Comparison of ENCODE assay signal across 21 cellular contexts in the genomic region with DNA sequence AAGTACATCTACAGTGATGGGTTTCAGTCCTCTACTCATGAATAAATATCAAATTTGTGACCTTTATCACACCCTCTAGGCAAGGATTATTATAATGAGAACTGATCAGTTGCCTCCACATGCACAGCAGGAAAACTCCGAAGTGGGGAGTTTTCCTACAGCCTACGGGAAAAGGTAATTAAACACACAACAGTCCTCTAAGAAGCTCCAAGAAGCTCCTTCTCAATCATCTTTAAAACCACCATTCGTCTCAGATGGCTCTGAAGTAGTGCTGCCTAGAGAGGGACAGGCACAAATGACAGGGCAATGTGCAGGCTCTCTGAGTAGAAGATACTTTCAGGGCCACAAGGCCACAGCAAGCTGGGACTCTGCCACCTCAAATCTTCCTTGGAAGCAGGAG. TPM values are rescaled to one million over a fixed set of nuclear protein-coding genes. Genes with fewer than 3 reads are reported as not detected.
A peak's percentile ranks its signal among the peaks of the same experiment; 100 is the strongest.
DNase-seq lines count a peak whose midpoint lies in the region; ATAC-seq and TF ChIP-seq lines count a peak whose summit lies in the region.
"Had no signal": no experiment of that assay in that cellular context is flagged by ENCODE, and none has a peak within 500 bp of the region (broad histone marks: within the 10 kb centered on the region; RNA-seq: fewer than 3 reads in every experiment).

No MANE protein-coding gene starts in this region.

- H3K9me3 ChIP-seq in Panc1 (ENCODE audit: control insufficient read depth, insufficient read depth, low read depth, low read length) (no peaks in the 10 kb centered on the region), fibroblast of lung (ENCODE audit: control insufficient read depth, insufficient read depth, low read depth, low read length) (no peaks in the 10 kb centered on the region), testis (no peaks in the 10 kb centered on the region)
- H3K9me3 ChIP-seq: gastroesophageal sphincter had no signal

- in situ Hi-C loops in Panc1 (cut with HindIII; ENCODE audit: low pct_unique_long_range_greater_than_20kb, low sequenced_read_pairs), result no loop called here

- H3K79me2 ChIP-seq in fibroblast of lung (ENCODE audit: control insufficient read depth, insufficient read depth, low read length), result peaks cover 39% of the 10 kb centered on the region

- peaks cover 77% of the 10 kb centered on the region for H3K4me1 ChIP-seq in Panc1 (ENCODE audit: control insufficient read depth, insufficient read depth, low read length)
- H3K4me1 ChIP-seq in fibroblast of lung (ENCODE audit: control insufficient read depth, extremely low read depth, insufficient read depth, low read length), result peaks cover 43% of the 10 kb centered on the region
- peaks cover 10% of the 10 kb centered on the region for H3K4me1 ChIP-seq in testis

- no TSS peak for BruUV-seq in Panc1 (replicated peaks; lab: Mats Ljungman, UMichigan)

- DNase-seq in activated naive CD4-positive, alpha-beta T cell treated with anti-CD3 and anti-CD28 coated beads for 36 hours, result no peak
- no peak for DNase-seq in activated naive CD4-positive, alpha-beta T cell treated with anti-CD3 and anti-CD28 coated beads, Interleukin-2, amount 50 U/mL, for 16 hours
- DNase-seq in Panc1 (ENCODE audit: low read depth, low spot score) (no peak), fibroblast of lung (ENCODE audit: low read depth in 2 of 2) (no peak), testis (peak; percentile 29), NCI-H146 treated with DMSO at 0.1 percent for 48 hours (lab: John Stamatoyannopoulos, UW; ENCODE audit: unreplicated experiment) (no peak), NCI-H1105 treated with DMSO at 0.1 percent for 48 hours (lab: John Stamatoyannopoulos, UW) (no peak)
- DNase-seq: activated CD4-positive, alpha-beta T cell treated with anti-CD3 and anti-CD28 coated beads, Interleukin-2, amount 10 ng/mL, durations not matched to agents 7 days and 5 days; activated CD8-positive, alpha-beta memory T cell treated with anti-CD3 and anti-CD28 coated beads, Interleukin-2, amount 50 U/mL, for 48 hours; activated naive CD4-positive, alpha-beta T cell treated with Interleukin-2 at 50 U/mL for 16 hours; aorta; NCI-H1930; NCI-H345 had no signal

- H3K27ac ChIP-seq in Panc1 (ENCODE audit: low read length), result peak overlapping the region; percentile 80
- H3K27ac ChIP-seq in fibroblast of lung (ENCODE audit: insufficient read depth, low read length), result peak overlapping the region; percentile 8
- no peak overlapping the region for H3K27ac ChIP-seq in testis
- H3K27ac ChIP-seq: C4-2B, gastroesophageal sphincter, skin epidermis had no signal

- no peaks in the 10 kb centered on the region for H4K20me1 ChIP-seq in fibroblast of lung (ENCODE audit: control insufficient read depth, extremely low read depth, insufficient read depth, low read length)

- TF ChIP-seq POLR2A in testis (IDR thresholded peaks at IDR 0.05), result no peak

- intact Hi-C loops in activated naive CD4-positive, alpha-beta T cell treated with anti-CD3 and anti-CD28 coated beads for 36 hours (cut with micrococcal nuclease), result loop anchor here (5.0 kb wide), 1 partner anchor 707 kb away; a partner anchor contains a TSS
- intact Hi-C loops in Panc1 (cut with micrococcal nuclease; ENCODE audit: unreplicated experiment), result loop anchor here (5.0 kb wide), 1 partner anchor 53 kb away; no protein-coding TSS in a partner anchor
- intact Hi-C loops in testis (cut with DNase I; ENCODE audit: low total_unique reads), result no loop called here

- H3K4me3 Mint-ChIP-seq in activated naive CD4-positive, alpha-beta T cell treated with anti-CD3 and anti-CD28 coated beads for 36 hours, result no peak overlapping the region
- H3K4me3 Mint-ChIP-seq: activated CD4-positive, alpha-beta T cell treated with anti-CD3 and anti-CD28 coated beads, Interleukin-2, amount 10 ng/mL, durations not matched to agents 7 days and 5 days; central memory CD8-positive, alpha-beta T cell; natural killer cell treated with Interleukin-12 subunit alpha and Interleukin-12 subunit beta and Interleukin-15 and Interleukin-18, amount 100 ng/mL, for 72 hours; T-helper 1 cell treated with Interleukin-12 subunit alpha and Interleukin-12 subunit beta and Interleukin-4 antibody, amounts not matched to agents 30 μg/mL and 1 μg/mL, for 36 hours had no signal

- 42 to 51% methylated on average over 3 of the region's 3 CpGs for WGBS in testis, 2 donors

- TF ChIP-seq CTCF in Panc1 (IDR thresholded peaks at IDR 0.05), result no peak
- no peak for TF ChIP-seq CTCF in fibroblast of lung (conservative IDR thresholded peaks at IDR 0.05 in 1 of 2, IDR thresholded peaks at IDR 0.05 in 1 of 2; ENCODE audit: low read depth in 1 of 2, low read length in 2 of 2)
- TF ChIP-seq CTCF in testis (IDR thresholded peaks at IDR 0.05), result no peak

- CTCF ChIA-PET in activated naive CD4-positive, alpha-beta T cell treated with anti-CD3 and anti-CD28 coated beads for 36 hours (lab: Charles Lee), result no interaction called here
- CTCF ChIA-PET in Panc1 (lab: Charles Lee), result interaction anchor here (0.6 kb wide), 1 partner anchor 901 kb away, joined by 4 read pairs; no protein-coding TSS in a partner anchor

- H3K27me3 Mint-ChIP-seq in activated naive CD4-positive, alpha-beta T cell treated with anti-CD3 and anti-CD28 coated beads for 36 hours (ENCODE audit: low read depth), result peaks cover 7% of the 10 kb centered on the region
- H3K27me3 Mint-ChIP-seq: central memory CD8-positive, alpha-beta T cell had no signal

- no peak overlapping the region for H3K9ac ChIP-seq in fibroblast of lung (ENCODE audit: insufficient read depth, low read length)

- H3K9me3 Mint-ChIP-seq in activated naive CD4-positive, alpha-beta T cell treated with anti-CD3 and anti-CD28 coated beads for 36 hours, result no peaks in the 10 kb centered on the region
- H3K9me3 Mint-ChIP-seq: activated CD4-positive, alpha-beta T cell treated with anti-CD3 and anti-CD28 coated beads, Interleukin-2, amount 10 ng/mL, durations not matched to agents 7 days and 5 days; central memory CD8-positive, alpha-beta T cell; natural killer cell treated with Interleukin-12 subunit alpha and Interleukin-12 subunit beta and Interleukin-15 and Interleukin-18, amount 100 ng/mL, for 72 hours; T-helper 1 cell treated with Interleukin-12 subunit alpha and Interleukin-12 subunit beta and Interleukin-4 antibody, amounts not matched to agents 30 μg/mL and 1 μg/mL, for 36 hours had no signal

- H3K36me3 ChIP-seq in Panc1 (ENCODE audit: control insufficient read depth, insufficient read depth, low read length) (no peaks in the 10 kb centered on the region), fibroblast of lung (ENCODE audit: control insufficient read depth, insufficient read depth, low read length) (no peaks in the 10 kb centered on the region), testis (ENCODE audit: low read depth, missing control alignments) (no peaks in the 10 kb centered on the region)
- H3K36me3 ChIP-seq: gastroesophageal sphincter had no signal

- H3K4me1 Mint-ChIP-seq in activated naive CD4-positive, alpha-beta T cell treated with anti-CD3 and anti-CD28 coated beads for 36 hours (ENCODE audit: low read depth), result peaks cover 47% of the 10 kb centered on the region
- H3K4me1 Mint-ChIP-seq: central memory CD8-positive, alpha-beta T cell had no signal

- POLR2A ChIA-PET in Panc1 (lab: Charles Lee), result interaction anchor here (1.1 kb wide), 1 partner anchor 33 kb away, joined by 3 read pairs; no protein-coding TSS in a partner anchor

- no peak overlapping the region for H3K4me3 ChIP-seq in Panc1 (ENCODE audit: low read depth in 2 of 2, low read length in 2 of 2)
- no peak overlapping the region for H3K4me3 ChIP-seq in fibroblast of lung (replicated peaks in 1 of 4; ENCODE audit: control extremely low read depth in 1 of 4, insufficient read depth in 1 of 4, low read depth in 3 of 4, low read length in 4 of 4)
- no peak overlapping the region for H3K4me3 ChIP-seq in testis
- H3K4me3 ChIP-seq: gastroesophageal sphincter, K562, skin epidermis had no signal

- peak overlapping the region; percentile 39 for H3K27ac Mint-ChIP-seq in activated naive CD4-positive, alpha-beta T cell treated with anti-CD3 and anti-CD28 coated beads for 36 hours
- H3K27ac Mint-ChIP-seq: activated CD4-positive, alpha-beta T cell treated with anti-CD3 and anti-CD28 coated beads, Interleukin-2, amount 10 ng/mL, durations not matched to agents 7 days and 5 days; natural killer cell treated with Interleukin-12 subunit alpha and Interleukin-12 subunit beta and Interleukin-15 and Interleukin-18, amount 100 ng/mL, for 72 hours had no signal

- ATAC-seq in Panc1, result no peak
- no peak for ATAC-seq in HG02938 (IDR thresholded peaks at IDR 0.05; ENCODE audit: unreplicated experiment)
- ATAC-seq: gastroesophageal sphincter; K562; natural killer cell treated with Interleukin-12 subunit alpha and Interleukin-12 subunit beta and Interleukin-15 and Interleukin-18, amount 100 ng/mL, for 72 hours had no signal

- H3K4me2 ChIP-seq in fibroblast of lung (ENCODE audit: extremely low read depth, insufficient read depth, low read length), result no peak overlapping the region

- H2AFZ ChIP-seq in fibroblast of lung (ENCODE audit: low read length), result no peak overlapping the region

- H3K36me3 Mint-ChIP-seq in activated naive CD4-positive, alpha-beta T cell treated with anti-CD3 and anti-CD28 coated beads for 36 hours (ENCODE audit: low read depth), result no peaks in the 10 kb centered on the region
- H3K36me3 Mint-ChIP-seq: natural killer cell treated with Interleukin-12 subunit alpha and Interleukin-12 subunit beta and Interleukin-15 and Interleukin-18, amount 100 ng/mL, for 72 hours had no signal

- no peaks in the 10 kb centered on the region for H3K27me3 ChIP-seq in Panc1 (ENCODE audit: control insufficient read depth, insufficient read depth, low read length)
- no peaks in the 10 kb centered on the region for H3K27me3 ChIP-seq in fibroblast of lung (ENCODE audit: control insufficient read depth, insufficient read depth, low read length)
- H3K27me3 ChIP-seq in testis, result no peaks in the 10 kb centered on the region
- H3K27me3 ChIP-seq: gastroesophageal sphincter had no signal

RNA-seq across cellular contexts. Expression of a gene that starts 32.3 kb away (rescaled TPM):
- 1 to 10 TPM; 6.4 to 6.5 TPM for total RNA-seq in activated naive CD4-positive, alpha-beta T cell treated with anti-CD3 and anti-CD28 coated beads for 36 hours
- 7.8 TPM for total RNA-seq in Panc1 (2021; ENCODE audit: unreplicated experiment)
- 3.6 TPM for polyA plus RNA-seq in Panc1 (2012; ENCODE audit: insufficient read length)
- 3.5 and 3.6 TPM in 2 replicates for total RNA-seq in fibroblast of lung
- 11.2 and 11.4 TPM in 2 replicates for polyA plus RNA-seq in fibroblast of lung
- polyA plus RNA-seq in fibroblast of lung (2012), result 7.5 and 8.7 TPM in 2 replicates
- 23.7 and 26.6 TPM in 2 replicates for polyA minus RNA-seq in fibroblast of lung (ENCODE audit: low replicate concordance)
- total RNA-seq in testis, result 10 to 100 TPM; 23.9 to 29.2 TPM
- 13.4 TPM for polyA plus RNA-seq in testis (ENCODE audit: insufficient read depth, low read depth, low replicate concordance)
- total RNA-seq: K562 had no signal

Comparison
In these comparisons a context has a peak if more than half of its experiments do, and no peak if none do; other contexts are left out.
1. H3K27ac ChIP-seq: peak in Panc1 (single experiment) and fibroblast of lung (single experiment); none in testis (0 of 2).